ENCODE assay signal across 24 cellular contexts in the genomic region with DNA sequence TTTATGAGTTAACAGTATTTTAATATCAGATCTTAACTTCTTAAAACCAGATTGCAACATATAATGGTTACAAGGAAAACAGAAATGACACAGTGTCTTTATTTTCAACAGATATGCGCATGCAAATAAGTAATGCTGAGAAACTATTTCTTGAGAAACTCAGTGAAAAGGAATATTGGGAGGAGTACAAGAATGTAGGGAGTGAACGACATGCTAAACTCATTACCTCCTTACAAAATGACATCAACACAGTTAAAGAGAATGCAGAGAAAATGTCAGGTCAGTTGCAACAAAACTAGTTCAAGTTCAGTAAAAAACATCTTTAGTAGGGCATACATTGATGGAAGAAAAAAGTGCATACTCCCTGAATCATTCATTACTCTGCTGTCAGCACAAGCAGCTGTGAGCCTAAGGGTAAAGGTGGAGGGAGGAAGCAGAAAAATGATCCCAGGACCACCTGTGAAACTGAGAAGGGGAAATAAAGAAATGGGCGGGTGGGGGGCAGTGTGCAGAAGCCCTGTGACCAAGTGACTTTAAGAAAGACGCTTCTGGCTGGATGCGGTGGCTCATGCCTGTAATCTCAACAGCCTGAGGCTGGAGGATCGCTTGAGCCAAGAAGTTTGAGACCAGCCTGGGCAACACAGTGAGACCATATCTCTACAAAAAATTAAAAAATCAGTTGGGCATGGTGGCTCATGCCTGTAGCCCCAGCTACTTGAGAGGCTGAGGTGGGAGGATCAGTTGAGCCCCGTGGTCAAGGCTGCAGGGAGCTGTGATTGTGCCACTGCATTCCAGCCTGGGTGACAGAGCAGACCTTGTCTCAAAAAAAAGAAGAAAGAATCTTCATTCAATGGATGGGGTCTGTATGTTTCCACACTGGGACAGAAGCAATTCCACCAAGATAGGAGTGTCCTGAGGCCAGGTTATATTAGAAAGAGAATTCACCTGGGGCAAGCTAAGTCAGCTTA. TPM values are rescaled to one million over a fixed set of nuclear protein-coding genes. Genes with fewer than 3 reads are reported as not detected.
A peak's percentile ranks its signal among the peaks of the same experiment; 100 is the strongest.
DNase-seq lines count a peak whose midpoint lies in the region; ATAC-seq and TF ChIP-seq lines count a peak whose summit lies in the region.
"Had no signal": no experiment of that assay in that cellular context is flagged by ENCODE, and none has a peak within 500 bp of the region (broad histone marks: within the 10 kb centered on the region; RNA-seq: fewer than 3 reads in every experiment).

No MANE protein-coding gene starts in this region.

- no peak overlapping the region for H2BK5ac ChIP-seq in IMR-90 (ENCODE audit: low read depth, low read length, poor library complexity, severe bottlenecking)

- in situ Hi-C loops in IMR-90 (cut with MboI; ENCODE audit: low sequenced_read_pairs) = no loop called here

- no peak overlapping the region for H4K91ac ChIP-seq in IMR-90 (ENCODE audit: insufficient read depth, low read depth, low read length)

- peaks cover 11% of the 10 kb centered on the region for H3K9me1 ChIP-seq in IMR-90 (ENCODE audit: insufficient read depth, low read length)

- H3K27ac ChIP-seq in IMR-90 (ENCODE audit: insufficient read depth, low read length) = no peak overlapping the region
- H3K27ac ChIP-seq in fibroblast of lung (ENCODE audit: insufficient read depth, low read length) = no peak overlapping the region
- H3K27ac ChIP-seq in neural progenitor cell = no peak overlapping the region
- H3K27ac ChIP-seq: dorsolateral prefrontal cortex, heart right ventricle, lower lobe of right lung, ovary, RWPE1 had no signal

- TF ChIP-seq CTCF in AG09309 (IDR thresholded peaks at IDR 0.05; ENCODE audit: control insufficient read depth, insufficient read depth, low read depth, low read length, missing control alignments) = no peak
- no peak for TF ChIP-seq CTCF in IMR-90 (conservative IDR thresholded peaks at IDR 0.05; ENCODE audit: low read depth, low read length)
- no peak for TF ChIP-seq CTCF in fibroblast of lung (conservative IDR thresholded peaks at IDR 0.05 in 1 of 2, IDR thresholded peaks at IDR 0.05 in 1 of 2; ENCODE audit: low read depth in 1 of 2, low read length in 2 of 2)
- no peak for TF ChIP-seq CTCF in neural progenitor cell (IDR thresholded peaks at IDR 0.05)

- H2BK120ac ChIP-seq in IMR-90 (ENCODE audit: low read depth, low read length) = no peak overlapping the region; the same call in 1 of the 2 replicates

- no peaks in the 10 kb centered on the region for H3K36me3 ChIP-seq in IMR-90 (ENCODE audit: control insufficient read depth, insufficient read depth, low read length)
- H3K36me3 ChIP-seq in fibroblast of lung (ENCODE audit: control insufficient read depth, insufficient read depth, low read length) = no peaks in the 10 kb centered on the region
- no peaks in the 10 kb centered on the region for H3K36me3 ChIP-seq in neural progenitor cell
- H3K36me3 ChIP-seq: heart right ventricle, lower lobe of right lung, ovary had no signal

- H3K4me1 ChIP-seq in IMR-90 (ENCODE audit: control insufficient read depth, insufficient read depth, low read length) = peaks cover 14% of the 10 kb centered on the region
- peaks cover 6% of the 10 kb centered on the region for H3K4me1 ChIP-seq in fibroblast of lung (ENCODE audit: control insufficient read depth, extremely low read depth, insufficient read depth, low read length)
- no peaks in the 10 kb centered on the region for H3K4me1 ChIP-seq in neural progenitor cell
- H3K4me1 ChIP-seq: heart right ventricle, lower lobe of right lung had no signal

- no peak overlapping the region for H2BK20ac ChIP-seq in IMR-90 (ENCODE audit: low read depth, low read length)

- H3K4me2 ChIP-seq in IMR-90 (ENCODE audit: low read depth, low read length) = no peak overlapping the region; the same call in 1 of the 2 replicates
- no peak overlapping the region for H3K4me2 ChIP-seq in fibroblast of lung (ENCODE audit: extremely low read depth, insufficient read depth, low read length)
- H3K4me2 ChIP-seq in neural progenitor cell = no peak overlapping the region

- CTCF ChIA-PET in IMR-90 (lab: Yijun Ruan, JAX) = no interaction called here

- H3K9ac ChIP-seq in IMR-90 (ENCODE audit: low read depth, low read length) (no peak overlapping the region), fibroblast of lung (ENCODE audit: insufficient read depth, low read length) (no peak overlapping the region), neural progenitor cell (no peak overlapping the region)

- no peak overlapping the region; the same call in 1 of the 2 replicates for H2AK5ac ChIP-seq in IMR-90 (ENCODE audit: low read depth, low read length)

- dilution Hi-C loops in IMR-90 (cut with HindIII; ENCODE audit: low sequenced_read_pairs, unreplicated experiment) = no loop called here

- H3K4me3 Mint-ChIP-seq in neural progenitor cell = no peak overlapping the region
- H3K4me3 Mint-ChIP-seq: activated naive CD8-positive, alpha-beta T cell treated with anti-CD3 and anti-CD28 coated beads for 36 hours; CD4-positive, alpha-beta memory T cell; stimulated activated naive CD8-positive, alpha-beta T cell treated with anti-CD3 and anti-CD28 coated beads, Interleukin-15, amount 100 ng/mL, for 72 hours had no signal

- H3K79me1 ChIP-seq in IMR-90 (ENCODE audit: low read depth in 1 of 2, low read length in 2 of 2) = no peaks in the 10 kb centered on the region

- no peak for TF ChIP-seq POLR2A in IMR-90 (IDR thresholded peaks at IDR 0.05; ENCODE audit: low read depth, low read length)

- no peak overlapping the region for H3K14ac ChIP-seq in IMR-90 (replicated peaks; ENCODE audit: low read depth, low read length)

- H3K79me2 ChIP-seq in fibroblast of lung (ENCODE audit: control insufficient read depth, insufficient read depth, low read length) (no peaks in the 10 kb centered on the region), neural progenitor cell (ENCODE audit: low read depth) (no peaks in the 10 kb centered on the region)

- DNase-seq in AG09309 (ENCODE audit: low read depth) (peak; percentile 75), IMR-90 (peak; percentile 65), fibroblast of lung (ENCODE audit: low read depth in 2 of 2) (peak; percentile 31 to 80), neural progenitor cell (ENCODE audit: low spot score) (no peak), ureter (ENCODE audit: low spot score) (no peak), cardiac septum (ENCODE audit: low spot score) (no peak)
- DNase-seq: activated CD4-positive, CD25-positive, alpha-beta regulatory T cell treated with anti-CD3 and anti-CD28 coated beads, Interleukin-2, amount 50 U/mL, for 72 hours; activated naive CD8-positive, alpha-beta T cell treated with anti-CD3 and anti-CD28 coated beads for 36 hours; CD4-positive, alpha-beta memory T cell; DMS53; dorsolateral prefrontal cortex; erythroblast; heart right ventricle; lower lobe of right lung; NCI-H1048; NCI-H2029 treated with DMSO at 0.1 percent for 48 hours; NCI-H446 treated with DMSO at 0.1 percent for 48 hours; ovary; stimulated activated CD4-positive, alpha-beta T cell treated with anti-CD3 and anti-CD28 coated beads, Interleukin-1b, Interleukin-23, amount 100 ng/mL, for 48 hours; stimulated activated naive CD8-positive, alpha-beta T cell treated with anti-CD3 and anti-CD28 coated beads, Interleukin-15, amount 100 ng/mL, for 72 hours; SW 1271 had no signal

- peaks cover 8% of the 10 kb centered on the region for H3K4me1 Mint-ChIP-seq in neural progenitor cell
- H3K4me1 Mint-ChIP-seq: activated naive CD8-positive, alpha-beta T cell treated with anti-CD3 and anti-CD28 coated beads for 36 hours; CD4-positive, alpha-beta memory T cell; stimulated activated naive CD8-positive, alpha-beta T cell treated with anti-CD3 and anti-CD28 coated beads, Interleukin-15, amount 100 ng/mL, for 72 hours had no signal

- no peak overlapping the region for H3K4ac ChIP-seq in IMR-90 (ENCODE audit: low read depth, low read length)

- POLR2A ChIA-PET in IMR-90 (lab: Charles Lee; ENCODE audit: unreplicated experiment) = no interaction called here

- H3F3A ChIP-seq in neural progenitor cell (ENCODE audit: low read depth) = no peaks in the 10 kb centered on the region

- H3K27ac Mint-ChIP-seq in neural progenitor cell = peak overlapping the region; percentile 7
- H3K27ac Mint-ChIP-seq: activated naive CD8-positive, alpha-beta T cell treated with anti-CD3 and anti-CD28 coated beads for 36 hours; CD4-positive, alpha-beta memory T cell; stimulated activated naive CD8-positive, alpha-beta T cell treated with anti-CD3 and anti-CD28 coated beads, Interleukin-15, amount 100 ng/mL, for 72 hours had no signal

- no peak overlapping the region for H4K5ac ChIP-seq in IMR-90 (ENCODE audit: low read depth, low read length)

- no peaks in the 10 kb centered on the region for H3K9me3 ChIP-seq in IMR-90 (ENCODE audit: control insufficient read depth, insufficient read depth, low read length)
- H3K9me3 ChIP-seq in fibroblast of lung (ENCODE audit: control insufficient read depth, insufficient read depth, low read depth, low read length) = no peaks in the 10 kb centered on the region
- H3K9me3 ChIP-seq in neural progenitor cell (ENCODE audit: low read depth) = no peaks in the 10 kb centered on the region
- H3K9me3 ChIP-seq: heart right ventricle, lower lobe of right lung, ovary had no signal

- WGBS in IMR-90 (ENCODE audit: extremely low coverage in 2 of 2, insufficient read length in 1 of 2), 2 experiments = 100% methylated on average over 1 of the region's 7 CpGs; no CpG with 5 or more reads in 1 of the 2 experiments

- peaks cover 2% of the 10 kb centered on the region for H3K27me3 Mint-ChIP-seq in neural progenitor cell (ENCODE audit: insufficient read depth, low read depth)

- H3K27me3 ChIP-seq in IMR-90 (ENCODE audit: control insufficient read depth, insufficient read depth, low read length) (no peaks in the 10 kb centered on the region), fibroblast of lung (ENCODE audit: control insufficient read depth, insufficient read depth, low read length) (no peaks in the 10 kb centered on the region), neural progenitor cell (no peaks in the 10 kb centered on the region)
- H3K27me3 ChIP-seq: dorsolateral prefrontal cortex, heart right ventricle, ovary had no signal

- H2AK9ac ChIP-seq in IMR-90 (replicated peaks; ENCODE audit: low read depth, low read length, poor library complexity) = no peak overlapping the region

- no peak overlapping the region; the same call in 2 of the 3 replicates for H2BK15ac ChIP-seq in IMR-90 (ENCODE audit: low read depth, low read length)

- BruUV-seq in IMR-90 (replicated peaks; lab: Mats Ljungman, UMichigan) = no TSS peak

- no peak overlapping the region for H3K4me3 ChIP-seq in AG09309 (ENCODE audit: control insufficient read depth, low read depth, low read length)
- H3K4me3 ChIP-seq in IMR-90 (ENCODE audit: insufficient read depth, low read depth, low read length) = no peak overlapping the region
- H3K4me3 ChIP-seq in fibroblast of lung (replicated peaks in 1 of 4; ENCODE audit: control extremely low read depth in 1 of 4, insufficient read depth in 1 of 4, low read depth in 3 of 4, low read length in 4 of 4) = no peak overlapping the region
- no peak overlapping the region for H3K4me3 ChIP-seq in neural progenitor cell
- H3K4me3 ChIP-seq: dorsolateral prefrontal cortex, heart right ventricle, lower lobe of right lung, ovary had no signal

- TF ChIP-seq RAD21 in IMR-90 (IDR thresholded peaks at IDR 0.05; ENCODE audit: low read length) = no peak

- H3K36me3 Mint-ChIP-seq in neural progenitor cell = no peaks in the 10 kb centered on the region
- H3K36me3 Mint-ChIP-seq: activated naive CD8-positive, alpha-beta T cell treated with anti-CD3 and anti-CD28 coated beads for 36 hours; CD4-positive, alpha-beta memory T cell had no signal

- intact Hi-C loops in IMR-90 (cut with micrococcal nuclease) (no loop called here), cardiac septum (cut with DNase I) (no loop called here)

- ATAC-seq in IMR-90 (ENCODE audit: low read depth) = peak; percentile 27; the same call in 1 of the 2 replicates
- no peak for ATAC-seq in HG02571 (IDR thresholded peaks at IDR 0.05; ENCODE audit: unreplicated experiment)
- no peak for ATAC-seq in GM21737 (IDR thresholded peaks at IDR 0.05; ENCODE audit: unreplicated experiment)
- ATAC-seq: heart right ventricle; lower lobe of right lung; stimulated activated naive CD8-positive, alpha-beta T cell treated with anti-CD3 and anti-CD28 coated beads, Interleukin-15, amount 100 ng/mL, for 72 hours had no signal

- H3K56ac ChIP-seq in IMR-90 (ENCODE audit: extremely low read depth, insufficient read depth, low read length) = no peak overlapping the region

- H2AFZ ChIP-seq in IMR-90 (replicated peaks; ENCODE audit: low read length, poor library complexity) (no peak overlapping the region), fibroblast of lung (ENCODE audit: low read length) (no peak overlapping the region), neural progenitor cell (replicated peaks) (no peak overlapping the region)

- H4K8ac ChIP-seq in IMR-90 (ENCODE audit: low read depth in 2 of 2, low read length in 2 of 2) = no peak overlapping the region

- no peak overlapping the region for H3K18ac ChIP-seq in IMR-90 (ENCODE audit: low read depth, low read length)

- no peaks in the 10 kb centered on the region for H3K9me3 Mint-ChIP-seq in neural progenitor cell
- H3K9me3 Mint-ChIP-seq: activated naive CD8-positive, alpha-beta T cell treated with anti-CD3 and anti-CD28 coated beads for 36 hours; stimulated activated naive CD8-positive, alpha-beta T cell treated with anti-CD3 and anti-CD28 coated beads, Interleukin-15, amount 100 ng/mL, for 72 hours had no signal

- 0 out of 2 replicates have a peak overlapping the region, but pooled peaks have one; percentile 27 for H3K23ac ChIP-seq in IMR-90 (ENCODE audit: low read depth, low read length)

- H4K20me1 ChIP-seq in IMR-90 (ENCODE audit: insufficient read depth, low read length) (no peaks in the 10 kb centered on the region; the same call in 1 of the 2 replicates), fibroblast of lung (ENCODE audit: control insufficient read depth, extremely low read depth, insufficient read depth, low read length) (no peaks in the 10 kb centered on the region), neural progenitor cell (ENCODE audit: low read depth) (no peaks in the 10 kb centered on the region)

RNA-seq across cellular contexts. Expression of a gene that starts 31.2 kb away (rescaled TPM):
- total RNA-seq in IMR-90 (2012; rRNA removed) = not detected in 2 replicates
- not detected in 2 replicates for polyA plus RNA-seq in IMR-90 (2012; rRNA removed)
- not detected in 2 replicates for polyA plus RNA-seq in IMR-90 (2012; cell fraction: cytosol; rRNA removed)
- polyA plus RNA-seq in IMR-90 (2012; cell fraction: nucleus; rRNA removed; ENCODE audit: low replicate concordance) = not detected in 2 replicates
- under 0.01 TPM in 1 of 2 replicates, not detected in the other for total RNA-seq in fibroblast of lung
- polyA plus RNA-seq in fibroblast of lung = not detected in 2 replicates
- not detected in 2 replicates for polyA plus RNA-seq in fibroblast of lung (2012)
- polyA minus RNA-seq in fibroblast of lung (ENCODE audit: low replicate concordance) = not detected in 2 replicates
- total RNA-seq in neural progenitor cell (ENCODE audit: low replicate concordance) = 0.06 TPM in 1 of 2 replicates, not detected in the other
- total RNA-seq in ureter = not detected
- total RNA-seq in cardiac septum = not detected
- total RNA-seq: activated naive CD8-positive, alpha-beta T cell treated with anti-CD3 and anti-CD28 coated beads for 36 hours; CD4-positive, alpha-beta memory T cell; heart right ventricle; lower lobe of right lung; ovary had no signal
- polyA plus RNA-seq: CD4-positive, alpha-beta memory T cell; heart right ventricle; ovary had no signal

Comparison
In these comparisons a context has a peak if more than half of its experiments do, and no peak if none do; other contexts are left out.
1. DNase-seq: peak in AG09309 (single experiment), IMR-90 (single experiment) and fibroblast of lung (2 of 2); none in neural progenitor cell (single experiment), ureter (single experiment) and cardiac septum (single experiment).